16 cellular contexts compared by ENCODE assay signal in the genomic region with DNA sequence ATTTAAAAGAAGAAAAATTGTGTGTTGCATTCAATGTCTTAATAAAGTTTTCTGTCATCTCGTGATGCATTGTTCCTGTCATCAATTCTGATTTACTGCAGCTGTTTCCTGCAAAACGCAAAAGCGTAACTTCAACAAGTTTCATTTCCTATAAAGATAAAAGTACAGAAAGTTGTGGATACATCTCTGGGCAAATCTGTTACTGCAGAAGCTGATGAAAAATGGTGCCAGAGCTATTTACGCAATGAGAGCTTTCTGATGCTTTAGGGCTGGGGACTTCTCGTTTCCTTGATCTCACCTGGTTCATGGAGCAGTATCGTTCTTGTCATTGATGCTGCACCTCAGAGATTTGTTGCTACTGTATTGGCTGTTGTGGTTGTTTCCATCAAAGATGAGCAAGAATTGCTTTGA. TPM values are rescaled to one million over a fixed set of nuclear protein-coding genes. Genes with fewer than 3 reads are reported as not detected.
DNase-seq lines count a peak whose midpoint lies in the region; ATAC-seq lines count a peak whose summit lies in the region.
"Had no signal": no experiment of that assay in that cellular context is flagged by ENCODE, and none has a peak within 500 bp of the region (broad histone marks: within the 10 kb centered on the region; RNA-seq: fewer than 3 reads in every experiment).

No MANE protein-coding gene starts in this region.

- no peak overlapping the region for H3K4me3 ChIP-seq in H7 (ENCODE audit: insufficient read depth, low read depth, low read length)
- H3K4me3 ChIP-seq: adrenal gland, gastrocnemius medialis, GM23338, thyroid gland had no signal

- ATAC-seq in HG02870 (IDR thresholded peaks at IDR 0.05; ENCODE audit: unreplicated experiment): peak; percentile 70
- peak; percentile 40 for ATAC-seq in stimulated activated naive CD8-positive, alpha-beta T cell treated with anti-CD3 and anti-CD28 coated beads, Interleukin-15, Interleukin-2, amounts not matched to agents 100 U/mL and 50 U/mL, for 24 hours
- ATAC-seq: gastrocnemius medialis, GM23338 had no signal

- H3K9me3 Mint-ChIP-seq in activated naive CD4-positive, alpha-beta T cell treated with anti-CD3 and anti-CD28 coated beads for 36 hours: no peaks in the 10 kb centered on the region

- H3K4me1 Mint-ChIP-seq in activated naive CD4-positive, alpha-beta T cell treated with anti-CD3 and anti-CD28 coated beads for 36 hours (ENCODE audit: low read depth): peaks cover 2% of the 10 kb centered on the region
- H3K4me1 Mint-ChIP-seq: GM23338 had no signal

- H3K36me3 Mint-ChIP-seq in activated naive CD4-positive, alpha-beta T cell treated with anti-CD3 and anti-CD28 coated beads for 36 hours (ENCODE audit: low read depth): no peaks in the 10 kb centered on the region

- DNase-seq in activated naive CD4-positive, alpha-beta T cell treated with anti-CD3 and anti-CD28 coated beads for 36 hours: peak; percentile 7
- DNase-seq in activated naive CD4-positive, alpha-beta T cell treated with Interleukin-2 at 50 U/mL for 16 hours: no peak
- DNase-seq in NOMO-1 treated with dmso at 0.1 percent for 144 hours (lab: John Stamatoyannopoulos, UW; ENCODE audit: unreplicated experiment) (peak; percentile 71), H7 (no peak), HCEC 1CT (no peak), NCI-H748 treated with DMSO at 0.1 percent for 48 hours (lab: John Stamatoyannopoulos, UW) (no peak)
- DNase-seq in stimulated activated naive CD8-positive, alpha-beta T cell treated with anti-CD3 and anti-CD28 coated beads, Interleukin-15, Interleukin-2, amounts not matched to agents 100 U/mL and 50 U/mL, for 24 hours: no peak
- DNase-seq: gastrocnemius medialis, NCI-H2227 treated with DMSO at 0.1 percent for 48 hours, SHP77, thyroid gland had no signal

- no peaks in the 10 kb centered on the region for H3K27me3 ChIP-seq in H7 (ENCODE audit: control insufficient read depth, insufficient read depth, low read length)
- H3K27me3 ChIP-seq: adrenal gland, gastrocnemius medialis, thyroid gland had no signal

- no peak overlapping the region for H3K27ac Mint-ChIP-seq in activated naive CD4-positive, alpha-beta T cell treated with anti-CD3 and anti-CD28 coated beads for 36 hours
- H3K27ac Mint-ChIP-seq: GM23338 had no signal

- CTCF ChIA-PET in activated naive CD4-positive, alpha-beta T cell treated with anti-CD3 and anti-CD28 coated beads for 36 hours (lab: Charles Lee): no interaction called here

- no peak overlapping the region for H3K4me3 Mint-ChIP-seq in activated naive CD4-positive, alpha-beta T cell treated with anti-CD3 and anti-CD28 coated beads for 36 hours
- H3K4me3 Mint-ChIP-seq: GM23338 had no signal

- intact Hi-C loops in activated naive CD4-positive, alpha-beta T cell treated with anti-CD3 and anti-CD28 coated beads for 36 hours (cut with micrococcal nuclease): no loop called here

- no peaks in the 10 kb centered on the region for H3K36me3 ChIP-seq in H7 (replicated peaks; ENCODE audit: control insufficient read depth, insufficient read depth, low read length)
- H3K36me3 ChIP-seq: adrenal gland, gastrocnemius medialis, thyroid gland had no signal

- no peaks in the 10 kb centered on the region for H3K27me3 Mint-ChIP-seq in activated naive CD4-positive, alpha-beta T cell treated with anti-CD3 and anti-CD28 coated beads for 36 hours (ENCODE audit: low read depth)

RNA-seq across cellular contexts. Expression of a gene that starts 15.5 kb away (rescaled TPM):
- total RNA-seq in activated naive CD4-positive, alpha-beta T cell treated with anti-CD3 and anti-CD28 coated beads for 36 hours: not detected
- total RNA-seq in H7 (2014; rRNA removed; shearing (Covaris generic)): not detected in 2 replicates
- total RNA-seq: A172, adrenal gland, dermis microvascular lymphatic vessel endothelial cell, thyroid gland had no signal

RNA-seq across cellular contexts. Expression of a gene that starts 21.4 kb away (rescaled TPM):
- under 1 TPM; 0.35 to 0.36 TPM for total RNA-seq in activated naive CD4-positive, alpha-beta T cell treated with anti-CD3 and anti-CD28 coated beads for 36 hours
- not detected in 2 replicates for total RNA-seq in H7 (2014; rRNA removed; shearing (Covaris generic))
- total RNA-seq: A172, dermis microvascular lymphatic vessel endothelial cell, GM23338 had no signal

RNA-seq across cellular contexts. Expression of a gene that starts 38.2 kb away (rescaled TPM):
- total RNA-seq in activated naive CD4-positive, alpha-beta T cell treated with anti-CD3 and anti-CD28 coated beads for 36 hours: not detected
- total RNA-seq in H7 (2014; rRNA removed; shearing (Covaris generic)): not detected in 2 replicates
- total RNA-seq: A172, adrenal gland, dermis microvascular lymphatic vessel endothelial cell, gastrocnemius medialis, GM23338, thyroid gland had no signal

RNA-seq across cellular contexts. Expression of a gene that starts 47.7 kb away (rescaled TPM):
- not detected for total RNA-seq in activated naive CD4-positive, alpha-beta T cell treated with anti-CD3 and anti-CD28 coated beads for 36 hours
- total RNA-seq in H7 (2014; rRNA removed; shearing (Covaris generic)): not detected in 2 replicates
- total RNA-seq: A172, adrenal gland, dermis microvascular lymphatic vessel endothelial cell, gastrocnemius medialis, GM23338, thyroid gland had no signal

Comparison
In these comparisons a context has a peak if more than half of its experiments do, and no peak if none do; other contexts are left out.
1. DNase-seq: peak in activated naive CD4-positive, alpha-beta T cell treated with anti-CD3 and anti-CD28 coated beads for 36 hours (single experiment) and NOMO-1 treated with dmso at 0.1 percent for 144 hours (single experiment); none in activated naive CD4-positive, alpha-beta T cell treated with Interleukin-2 at 50 U/mL for 16 hours (single experiment), stimulated activated naive CD8-positive, alpha-beta T cell treated with anti-CD3 and anti-CD28 coated beads, Interleukin-15, Interleukin-2, amounts not matched to agents 100 U/mL and 50 U/mL, for 24 hours (single experiment), H7 (single experiment), HCEC 1CT (single experiment) and NCI-H748 treated with DMSO at 0.1 percent for 48 hours (single experiment).